ENCODE assay signal across 32 cellular contexts in genomic region chr12:40127408-40127807, GRCh38.
"Had no signal": no experiment of that assay in that cellular context is flagged by ENCODE, and none has a peak within 500 bp of the region (broad histone marks: within the 10 kb centered on the region; RNA-seq: fewer than 3 reads in every experiment).

No MANE protein-coding gene starts in this region.

- H3K27ac Mint-ChIP-seq: activated B cell treated with CpG ODN at 0.5 μM for 24 hours; activated CD8-positive, alpha-beta T cell treated with anti-CD3 and anti-CD28 coated beads for 36 hours; activated naive CD4-positive, alpha-beta T cell treated with anti-CD3 and anti-CD28 coated beads for 36 hours; activated naive CD4-positive, alpha-beta T cell treated with anti-CD3 and anti-CD28 coated beads, Interleukin-2, amount 50 U/mL, for 24 hours; activated naive CD8-positive, alpha-beta T cell treated with anti-CD3 and anti-CD28 coated beads for 36 hours; activated naive CD8-positive, alpha-beta T cell treated with anti-CD3 and anti-CD28 coated beads, Interleukin-2, amount 50 U/mL, for 24 hours; activated T-helper 17 cell treated with anti-CD3 and anti-CD28 coated beads, Interleukin-2, amount 50 U/mL, for 72 hours; endodermal cell; T-cell; T-helper 1 cell treated with Interleukin-12 subunit alpha and Interleukin-12 subunit beta and Interleukin-4 antibody, amounts not matched to agents 30 μg/mL and 1 μg/mL, for 36 hours had no signal

- H3K27me3 Mint-ChIP-seq: activated B cell treated with CpG ODN at 0.5 μM for 24 hours; activated naive CD8-positive, alpha-beta T cell treated with anti-CD3 and anti-CD28 coated beads for 36 hours; activated naive CD8-positive, alpha-beta T cell treated with anti-CD3 and anti-CD28 coated beads, Interleukin-2, amount 50 U/mL, for 24 hours; activated T-helper 17 cell treated with anti-CD3 and anti-CD28 coated beads, Interleukin-2, amount 50 U/mL, for 72 hours had no signal

- H3K9me3 Mint-ChIP-seq: activated B cell treated with CpG ODN at 0.5 μM for 24 hours; activated CD8-positive, alpha-beta T cell treated with anti-CD3 and anti-CD28 coated beads for 36 hours; activated naive CD4-positive, alpha-beta T cell treated with anti-CD3 and anti-CD28 coated beads for 36 hours; activated naive CD4-positive, alpha-beta T cell treated with anti-CD3 and anti-CD28 coated beads, Interleukin-2, amount 50 U/mL, for 24 hours; activated naive CD8-positive, alpha-beta T cell treated with anti-CD3 and anti-CD28 coated beads for 36 hours; activated naive CD8-positive, alpha-beta T cell treated with anti-CD3 and anti-CD28 coated beads, Interleukin-2, amount 50 U/mL, for 24 hours; activated T-cell treated with anti-CD3 and anti-CD28 coated beads, Interleukin-2, amount 50 U/mL, for 4 hours; activated T-helper 17 cell treated with anti-CD3 and anti-CD28 coated beads, Interleukin-2, amount 50 U/mL, for 72 hours; endodermal cell; T-cell; T-helper 1 cell treated with Interleukin-12 subunit alpha and Interleukin-12 subunit beta and Interleukin-4 antibody, amounts not matched to agents 30 μg/mL and 1 μg/mL, for 36 hours had no signal

- DNase-seq: activated B cell treated with CpG ODN at 0.5 μM for 24 hours; activated CD4-positive, alpha-beta T cell treated with anti-CD3 and anti-CD28 coated beads for 48 hours; activated CD4-positive, alpha-beta T cell treated with anti-CD3 and anti-CD28 coated beads, Interleukin-2, amount 50 U/mL, for 1 hour; activated CD4-positive, alpha-beta T cell treated with anti-CD3 and anti-CD28 coated beads, Interleukin-2, amount 50 U/mL, for 48 hours; activated CD8-positive, alpha-beta memory T cell treated with anti-CD3 and anti-CD28 coated beads for 24 hours; activated CD8-positive, alpha-beta T cell treated with anti-CD3 and anti-CD28 coated beads for 36 hours; activated effector memory CD4-positive, alpha-beta T cell treated with Interleukin-2 at 50 U/mL for 16 hours; activated naive CD4-positive, alpha-beta T cell treated with anti-CD3 and anti-CD28 coated beads for 36 hours; activated naive CD8-positive, alpha-beta T cell treated with anti-CD3 and anti-CD28 coated beads for 36 hours; activated naive CD8-positive, alpha-beta T cell treated with anti-CD3 and anti-CD28 coated beads, Interleukin-2, amount 50 U/mL, for 24 hours; activated T-cell treated with anti-CD3 and anti-CD28 coated beads, Interleukin-2, amount 50 U/mL, for 4 hours; adrenal gland; amygdala; aorta; body of pancreas; central memory CD4-positive, alpha-beta T cell; cerebellar nuclear complex; colonic mucosa; effector memory CD4-positive, alpha-beta T cell; endodermal cell; erythroblast; SW 1271; T-cell; T1000; WERI-Rb-1 had no signal

- H3K4me3 Mint-ChIP-seq: activated B cell treated with CpG ODN at 0.5 μM for 24 hours; activated CD8-positive, alpha-beta T cell treated with anti-CD3 and anti-CD28 coated beads for 36 hours; activated naive CD4-positive, alpha-beta T cell treated with anti-CD3 and anti-CD28 coated beads for 36 hours; activated naive CD4-positive, alpha-beta T cell treated with anti-CD3 and anti-CD28 coated beads, Interleukin-2, amount 50 U/mL, for 24 hours; activated naive CD8-positive, alpha-beta T cell treated with anti-CD3 and anti-CD28 coated beads for 36 hours; activated naive CD8-positive, alpha-beta T cell treated with anti-CD3 and anti-CD28 coated beads, Interleukin-2, amount 50 U/mL, for 24 hours; activated T-cell treated with anti-CD3 and anti-CD28 coated beads, Interleukin-2, amount 50 U/mL, for 4 hours; activated T-helper 17 cell treated with anti-CD3 and anti-CD28 coated beads, Interleukin-2, amount 50 U/mL, for 72 hours; endodermal cell; T-cell; T-helper 1 cell treated with Interleukin-12 subunit alpha and Interleukin-12 subunit beta and Interleukin-4 antibody, amounts not matched to agents 30 μg/mL and 1 μg/mL, for 36 hours had no signal

- ATAC-seq: activated CD4-positive, CD25-positive, alpha-beta regulatory T cell treated with anti-CD3 and anti-CD28 coated beads, Interleukin-2, amount 50 U/mL, for 24 hours; activated CD8-positive, alpha-beta T cell treated with anti-CD3 and anti-CD28 coated beads for 36 hours; activated naive CD8-positive, alpha-beta T cell treated with anti-CD3 and anti-CD28 coated beads, Interleukin-2, amount 50 U/mL, for 24 hours; activated T-cell treated with anti-CD3 and anti-CD28 coated beads, Interleukin-2, amount 50 U/mL, for 4 hours; activated T-helper 17 cell treated with anti-CD3 and anti-CD28 coated beads, Interleukin-2, amount 50 U/mL, for 72 hours; body of pancreas; gastroesophageal sphincter; T-cell had no signal

- H3K36me3 Mint-ChIP-seq: activated naive CD4-positive, alpha-beta T cell treated with anti-CD3 and anti-CD28 coated beads, Interleukin-2, amount 50 U/mL, for 24 hours; activated naive CD8-positive, alpha-beta T cell treated with anti-CD3 and anti-CD28 coated beads for 36 hours; T-cell had no signal

- H3K27ac ChIP-seq: adrenal gland, body of pancreas, cardiac muscle cell, colonic mucosa, esophagus muscularis mucosa, gastroesophageal sphincter, WERI-Rb-1 had no signal

- H3K4me1 Mint-ChIP-seq: activated B cell treated with CpG ODN at 0.5 μM for 24 hours; activated naive CD4-positive, alpha-beta T cell treated with anti-CD3 and anti-CD28 coated beads, Interleukin-2, amount 50 U/mL, for 24 hours; activated naive CD8-positive, alpha-beta T cell treated with anti-CD3 and anti-CD28 coated beads for 36 hours; activated naive CD8-positive, alpha-beta T cell treated with anti-CD3 and anti-CD28 coated beads, Interleukin-2, amount 50 U/mL, for 24 hours; activated T-helper 17 cell treated with anti-CD3 and anti-CD28 coated beads, Interleukin-2, amount 50 U/mL, for 72 hours; endodermal cell; T-cell had no signal

- H3K9me3 ChIP-seq: adrenal gland, body of pancreas, colonic mucosa, esophagus muscularis mucosa, gastroesophageal sphincter had no signal

- H3K27me3 ChIP-seq: adrenal gland, body of pancreas, cardiac muscle cell, colonic mucosa, esophagus muscularis mucosa, gastroesophageal sphincter had no signal

- H3K36me3 ChIP-seq: adrenal gland, cardiac muscle cell, colonic mucosa, esophagus muscularis mucosa, gastroesophageal sphincter, WERI-Rb-1 had no signal

- H3K4me1 ChIP-seq: adrenal gland, body of pancreas, colonic mucosa, esophagus muscularis mucosa, gastroesophageal sphincter had no signal

- H3K4me3 ChIP-seq: adrenal gland, body of pancreas, cardiac muscle cell, colonic mucosa, esophagus muscularis mucosa, gastroesophageal sphincter had no signal
